8 cellular contexts compared by ENCODE assay signal in the genomic region with DNA sequence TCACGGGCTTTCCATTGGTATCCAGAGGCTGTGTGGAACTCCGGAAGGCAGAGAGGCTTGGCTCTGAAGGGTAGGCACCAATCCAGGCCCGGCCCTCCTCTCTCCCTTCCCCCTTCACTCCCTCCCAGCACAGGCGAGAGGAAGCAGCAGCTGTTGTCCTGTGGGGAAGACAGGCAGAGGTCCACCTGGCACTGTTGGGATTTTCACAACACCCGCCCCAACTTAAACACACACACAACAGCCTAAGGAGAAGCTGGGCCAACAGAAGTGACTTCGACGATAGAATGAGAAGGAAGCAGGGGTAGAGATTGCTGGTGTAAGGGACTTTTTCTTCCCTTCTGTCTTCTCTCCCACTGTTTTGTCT. TPM values are rescaled to one million over a fixed set of nuclear protein-coding genes. Genes with fewer than 3 reads are reported as not detected.
A peak's percentile ranks its signal among the peaks of the same experiment; 100 is the strongest.
DNase-seq lines count a peak whose midpoint lies in the region; ATAC-seq and TF ChIP-seq lines count a peak whose summit lies in the region.

No MANE protein-coding gene starts in this region.

- H3K4me1 Mint-ChIP-seq in endothelial cell (ENCODE audit: unreplicated experiment), result peaks cover 32% of the 10 kb centered on the region

- no peak overlapping the region for H3K4ac ChIP-seq in mesendoderm (ENCODE audit: low read depth, low read length)

- peak in 1 of 2 donors; percentile 74 for TF ChIP-seq EP300 in tibial nerve (IDR thresholded peaks at IDR 0.05)

- no peak overlapping the region for H3K4me3 Mint-ChIP-seq in endothelial cell (ENCODE audit: unreplicated experiment)

- no peaks in the 10 kb centered on the region for H3K79me1 ChIP-seq in mesendoderm (ENCODE audit: low read length)

- H3K18ac ChIP-seq in mesendoderm (ENCODE audit: low read length), result no peak overlapping the region

- WGBS in mesendoderm (ENCODE audit: extremely low coverage, insufficient coverage, low lambda C conversion rate), result no CpG with 5 or more reads among the region's 7 CpGs
- 4 to 6% methylated on average over 7 of the region's 7 CpGs for WGBS in tibial nerve, 2 donors

- H3K9me3 ChIP-seq in tibial nerve, result no peaks in the 10 kb centered on the region

- H2BK120ac ChIP-seq in mesendoderm (ENCODE audit: low read depth, low read length), result no peak overlapping the region

- peak overlapping the region; percentile 34 for H3K56ac ChIP-seq in mesendoderm (ENCODE audit: low read length)

- no peaks in the 10 kb centered on the region for H3K36me3 Mint-ChIP-seq in endothelial cell (ENCODE audit: low read depth, unreplicated experiment)

- H3K23ac ChIP-seq in mesendoderm (ENCODE audit: low read length), result no peak overlapping the region

- H4K8ac ChIP-seq in mesendoderm (ENCODE audit: low read depth, low read length), result no peak overlapping the region

- no peaks in the 10 kb centered on the region for H3K79me2 ChIP-seq in mesendoderm (ENCODE audit: control insufficient read depth, insufficient read depth, low read length)

- TF ChIP-seq CTCF in endothelial cell (IDR thresholded peaks at IDR 0.05; ENCODE audit: unreplicated experiment) (no peak), tibial nerve (IDR thresholded peaks at IDR 0.05) (peak in 1 of 5 experiments; percentile 36)

- H3K4me1 ChIP-seq in mesendoderm (ENCODE audit: control insufficient read depth, low read depth, low read length) (peaks cover 5% of the 10 kb centered on the region), tibial nerve (peaks cover 0 to 52% (median 29%) of the 10 kb centered on the region in 4 donors)

- H3K27ac ChIP-seq in mesendoderm (ENCODE audit: low read depth, low read length), result no peak overlapping the region
- peak overlapping the region; percentile 66 to 86 (median 80) for H3K27ac ChIP-seq in tibial nerve

- no peak overlapping the region for H2AK5ac ChIP-seq in mesendoderm (ENCODE audit: low read length)

- H2BK15ac ChIP-seq in mesendoderm (replicated peaks; ENCODE audit: low read depth), result no peak overlapping the region

- H2BK5ac ChIP-seq in mesendoderm (ENCODE audit: low read length), result no peak overlapping the region

- H3K27me3 Mint-ChIP-seq in endothelial cell (ENCODE audit: unreplicated experiment), result peaks cover 16% of the 10 kb centered on the region

- no peak overlapping the region for H3K4me2 ChIP-seq in mesendoderm (ENCODE audit: low read length)

- H3K36me3 ChIP-seq in mesendoderm (ENCODE audit: control insufficient read depth, insufficient read depth, low read length) (no peaks in the 10 kb centered on the region), tibial nerve (no peaks in the 10 kb centered on the region)

- DNase-seq in NCI-H2227 treated with DMSO at 0.1 percent for 48 hours (lab: John Stamatoyannopoulos, UW) (peak; percentile 16), endothelial cell (ENCODE audit: low spot score) (peak; percentile 28), mesendoderm (peak; percentile 82), tibial nerve (ENCODE audit: low spot score in 2 of 2) (peak; percentile 72 to 77), SKM-1 treated with dmso at 0.1 percent for 144 hours (lab: John Stamatoyannopoulos, UW; ENCODE audit: unreplicated experiment) (no peak), NOMO-1 treated with dmso at 0.1 percent for 144 hours (lab: John Stamatoyannopoulos, UW; ENCODE audit: unreplicated experiment) (no peak)

- H3K4me3 ChIP-seq in mesendoderm (ENCODE audit: low read length) (no peak overlapping the region), tibial nerve (peak overlapping the region in 1 of 4 donors; percentile 31)

- H3K27me3 ChIP-seq in mesendoderm (ENCODE audit: insufficient read depth, low read length, poor library complexity) (no peaks in the 10 kb centered on the region), tibial nerve (no peaks in the 10 kb centered on the region)

- no peaks in the 10 kb centered on the region for H3K9me3 Mint-ChIP-seq in endothelial cell (ENCODE audit: unreplicated experiment)

- ATAC-seq in HG03565 (IDR thresholded peaks at IDR 0.05; ENCODE audit: unreplicated experiment) (no peak), GM19455 (IDR thresholded peaks at IDR 0.05; ENCODE audit: unreplicated experiment) (no peak)

- H3K9ac ChIP-seq in mesendoderm (ENCODE audit: low read length), result no peak overlapping the region

- H4K5ac ChIP-seq in mesendoderm (ENCODE audit: low read length), result no peak overlapping the region

- peak overlapping the region; percentile 68 for H3K27ac Mint-ChIP-seq in endothelial cell (ENCODE audit: unreplicated experiment)

- peak in 1 of 2 donors; percentile 46 for TF ChIP-seq POLR2A in tibial nerve (IDR thresholded peaks at IDR 0.05)

RNA-seq across cellular contexts. Expression of a gene that starts 3.1 kb away (rescaled TPM):
- not detected for total RNA-seq in endothelial cell (ENCODE audit: unreplicated experiment)
- polyA plus RNA-seq in mesendoderm (2013, experiment 1 of 2), result not detected
- not detected for polyA plus RNA-seq in mesendoderm (2013, experiment 2 of 2)
- not detected for total RNA-seq in tibial nerve

RNA-seq across cellular contexts. Expression of a gene that starts 4.4 kb away (rescaled TPM):
- not detected for total RNA-seq in endothelial cell (ENCODE audit: unreplicated experiment)
- not detected for polyA plus RNA-seq in mesendoderm (2013, experiment 1 of 2)
- not detected for polyA plus RNA-seq in mesendoderm (2013, experiment 2 of 2)
- total RNA-seq in tibial nerve, result not detected

RNA-seq across cellular contexts. Expression of a gene that starts 9.0 kb away (rescaled TPM):
- total RNA-seq in endothelial cell (ENCODE audit: unreplicated experiment) (0.62 TPM), tibial nerve (not detected)
- 0.06 TPM for polyA plus RNA-seq in mesendoderm (2013, experiment 1 of 2)
- polyA plus RNA-seq in mesendoderm (2013, experiment 2 of 2), result not detected

RNA-seq across cellular contexts. Expression of a gene that starts 14.2 kb away (rescaled TPM):
- 45.9 TPM for total RNA-seq in endothelial cell (ENCODE audit: unreplicated experiment)
- polyA plus RNA-seq in mesendoderm (2013, experiment 1 of 2), result 22.2 TPM
- polyA plus RNA-seq in mesendoderm (2013, experiment 2 of 2), result 22.7 TPM
- total RNA-seq in tibial nerve, result 100 to 1,000 TPM; 370 to 971 (median 750) TPM

RNA-seq across cellular contexts. Expression of a gene that starts 18.6 kb away (rescaled TPM):
- total RNA-seq in endothelial cell (ENCODE audit: unreplicated experiment) (not detected), tibial nerve (not detected)
- polyA plus RNA-seq in mesendoderm (2013, experiment 1 of 2), result not detected
- polyA plus RNA-seq in mesendoderm (2013, experiment 2 of 2), result not detected

Comparison
In these comparisons a context has a peak if more than half of its experiments do, and no peak if none do; other contexts are left out.
1. DNase-seq: peak in NCI-H2227 treated with DMSO at 0.1 percent for 48 hours (single experiment), endothelial cell (single experiment), mesendoderm (single experiment) and tibial nerve (2 of 2); none in SKM-1 treated with dmso at 0.1 percent for 144 hours (single experiment) and NOMO-1 treated with dmso at 0.1 percent for 144 hours (single experiment).